Comparison of ENCODE assay signal across 21 cellular contexts in genomic region chr2:38224181-38224580, GRCh38.
DNase-seq lines count a peak whose midpoint lies in the region; ATAC-seq, FAIRE-seq and TF ChIP-seq lines count a peak whose summit lies in the region.
"Had no signal": no experiment of that assay in that cellular context is flagged by ENCODE, and none has a peak within 500 bp of the region (broad histone marks: within the 10 kb centered on the region; RNA-seq: fewer than 3 reads in every experiment).

No MANE protein-coding gene starts in this region.

- H3K36me3 ChIP-seq in GM23338 (ENCODE audit: insufficient read depth) (no peaks in the 10 kb centered on the region), HUES64 (ENCODE audit: insufficient read depth, low read length) (no peaks in the 10 kb centered on the region), right lobe of liver (no peaks in the 10 kb centered on the region)
- H3K36me3 ChIP-seq: BE2C, BLaER1 had no signal

- peaks cover 5% of the 10 kb centered on the region for H3K9me2 ChIP-seq in GM23338 (ENCODE audit: insufficient read depth)

- no peaks in the 10 kb centered on the region for H3K79me2 ChIP-seq in GM23338 (replicated peaks; ENCODE audit: insufficient read depth)

- no peaks in the 10 kb centered on the region for H3K36me3 Mint-ChIP-seq in GM23338 (ENCODE audit: low read depth)
- H3K36me3 Mint-ChIP-seq: CD4-positive, CD25-positive, alpha-beta regulatory T cell had no signal

- no peaks in the 10 kb centered on the region for H3K27me3 Mint-ChIP-seq in GM23338 (ENCODE audit: insufficient read depth, low read depth, poor library complexity)

- no peak for ATAC-seq in GM23338
- ATAC-seq in right lobe of liver = peak; percentile 54 to 77 (median 62)

- no peak for FAIRE-seq in D721Med (lab: Jason Lieb, UNC)
- FAIRE-seq: A204.1, G401.6, GM12891 had no signal

- H3K4me3 Mint-ChIP-seq in GM23338 = no peak overlapping the region
- H3K4me3 Mint-ChIP-seq: CD4-positive, alpha-beta memory T cell; CD4-positive, CD25-positive, alpha-beta regulatory T cell; CD8-positive, alpha-beta memory T cell had no signal

- H3F3A ChIP-seq in GM23338 (replicated peaks; ENCODE audit: low read depth) = no peaks in the 10 kb centered on the region

- DNase-seq in GM23338 (ENCODE audit: low spot score) (no peak), right lobe of liver (no peak), SIG-M5 treated with dmso at 0.1 percent for 504 hours (lab: John Stamatoyannopoulos, UW; ENCODE audit: unreplicated experiment) (no peak), SW 1271 (lab: John Stamatoyannopoulos, UW) (no peak), D721Med (ENCODE audit: insufficient read length, low spot score) (no peak)
- DNase-seq: 8988T; ACHN; BE2C; C1 segment of cervical spinal cord; CD4-positive, alpha-beta memory T cell; CD4-positive, CD25-positive, alpha-beta regulatory T cell; CD8-positive, alpha-beta memory T cell; COR-L47; DMS79 treated with DMSO at 0.1 percent for 48 hours; GF-D8 had no signal

- H2AFZ ChIP-seq in GM23338 = no peak overlapping the region

- peaks cover 24% of the 10 kb centered on the region for H3K4me1 Mint-ChIP-seq in GM23338
- H3K4me1 Mint-ChIP-seq: CD4-positive, CD25-positive, alpha-beta regulatory T cell; CD8-positive, alpha-beta memory T cell had no signal

- H3K4me1 ChIP-seq in GM23338 (ENCODE audit: insufficient read depth) (no peaks in the 10 kb centered on the region; the same call in 1 of the 2 replicates), HUES64 (ENCODE audit: insufficient read depth, low read length) (peaks cover 19% of the 10 kb centered on the region), right lobe of liver (peaks cover 0 to 12% (median 2%) of the 10 kb centered on the region in 4 donors)

- no peak for TF ChIP-seq CTCF in GM23338 (conservative IDR thresholded peaks at IDR 0.05; ENCODE audit: low read depth in 2 of 2)
- no peak for TF ChIP-seq CTCF in right lobe of liver (IDR thresholded peaks at IDR 0.05)
- TF ChIP-seq CTCF in D721Med (IDR thresholded peaks at IDR 0.05; ENCODE audit: insufficient read depth, missing control alignments) = no peak

- no peaks in the 10 kb centered on the region; the same call in 2 of the 3 replicates for H3K9me3 Mint-ChIP-seq in GM23338

- no peaks in the 10 kb centered on the region for H3K27me3 ChIP-seq in GM23338 (ENCODE audit: insufficient read depth)
- no peaks in the 10 kb centered on the region for H3K27me3 ChIP-seq in HUES64 (ENCODE audit: insufficient read depth, low read length)
- H3K27me3 ChIP-seq in right lobe of liver = no peaks in the 10 kb centered on the region
- H3K27me3 ChIP-seq: BLaER1 had no signal

- no peak overlapping the region for H3K27ac Mint-ChIP-seq in GM23338
- H3K27ac Mint-ChIP-seq: CD14-positive monocyte; CD4-positive, alpha-beta memory T cell; CD4-positive, CD25-positive, alpha-beta regulatory T cell; CD8-positive, alpha-beta memory T cell had no signal

- intact Hi-C loops in right lobe of liver (cut with DNase I) = no loop called here

- H3K9me3 ChIP-seq in HUES64 (ENCODE audit: insufficient read depth, low read depth, low read length) (peaks cover 5% of the 10 kb centered on the region; the same call in 1 of the 2 replicates), right lobe of liver (no peaks in the 10 kb centered on the region)
- H3K9me3 ChIP-seq: BE2C had no signal

- H3K4me3 ChIP-seq in GM23338 (no peak overlapping the region), HUES64 (ENCODE audit: low read length) (no peak overlapping the region), right lobe of liver (no peak overlapping the region)
- H3K4me3 ChIP-seq: BLaER1 had no signal

- peak overlapping the region; percentile 50; the same call in 1 of the 2 replicates for H3K4me2 ChIP-seq in GM23338
- H3K4me2 ChIP-seq: BLaER1 had no signal

- 87% methylated on average over 2 of the region's 2 CpGs for WGBS in HUES64
- WGBS in right lobe of liver (ENCODE audit: insufficient coverage, low coverage, low lambda C conversion rate, missing lambda C conversion rate) = 15% methylated on average over 1 of the region's 2 CpGs

- no peak overlapping the region for H3K27ac ChIP-seq in GM23338 (ENCODE audit: low read depth)
- H3K27ac ChIP-seq in HUES64 (ENCODE audit: low read depth, low read length) = 0 out of 2 replicates have a peak overlapping the region, but pooled peaks have one; percentile 15
- no peak overlapping the region for H3K27ac ChIP-seq in right lobe of liver
- H3K27ac ChIP-seq: BLaER1 had no signal

- TF ChIP-seq POLR2A in right lobe of liver (IDR thresholded peaks at IDR 0.05) = no peak

- no peaks in the 10 kb centered on the region for H4K20me1 ChIP-seq in GM23338 (replicated peaks; ENCODE audit: insufficient read depth)
- H4K20me1 ChIP-seq: BLaER1 had no signal

- H3K9ac ChIP-seq in HUES64 (ENCODE audit: low read depth, low read length) = no peak overlapping the region
- H3K9ac ChIP-seq: BLaER1 had no signal

TF ChIP-seq in GM23338, 12 proteins besides CTCF, POLR2A, EP300 and RAD21:
- TF ChIP-seq REST (IDR thresholded peaks at IDR 0.05; ENCODE audit: unreplicated experiment) (no peak), CREB1 (CRISPR knock-in tag; IDR thresholded peaks at IDR 0.05; ENCODE audit: low read depth) (no peak), JUNB (IDR thresholded peaks at IDR 0.05; ENCODE audit: unreplicated experiment) (no peak), EZH2phosphoT487 (IDR thresholded peaks at IDR 0.05; ENCODE audit: unreplicated experiment) (no peak), NANOG (IDR thresholded peaks at IDR 0.05; ENCODE audit: borderline replicate concordance) (no peak), ZNF114 (CRISPR knock-in tag; IDR thresholded peaks at IDR 0.05) (no peak), EZH2 (IDR thresholded peaks at IDR 0.05; ENCODE audit: low read depth, unreplicated experiment) (no peak), ZNF331 (CRISPR knock-in tag; IDR thresholded peaks at IDR 0.05; ENCODE audit: low read depth) (no peak), ETS1 (IDR thresholded peaks at IDR 0.05) (no peak), POLR2AphosphoS5 (IDR thresholded peaks at IDR 0.05; ENCODE audit: low read depth) (no peak), STAT1 (IDR thresholded peaks at IDR 0.05; ENCODE audit: unreplicated experiment) (no peak)
